In genomic region chr14:59292921-59293605, GRCh38 we compare ENCODE assay signal across 13 cellular contexts.
"Had no signal": no experiment of that assay in that cellular context is flagged by ENCODE, and none has a peak within 500 bp of the region (broad histone marks: within the 10 kb centered on the region; RNA-seq: fewer than 3 reads in every experiment).

No MANE protein-coding gene starts in this region.

- H3K27ac ChIP-seq: neural progenitor cell, ovary had no signal

- H3K27me3 ChIP-seq: left lung, neural progenitor cell, ovary, upper lobe of left lung had no signal

- H3K9ac ChIP-seq: neural progenitor cell had no signal

- DNase-seq: activated CD4-positive, alpha-beta T cell treated with anti-CD3 and anti-CD28 coated beads for 48 hours; activated CD8-positive, alpha-beta T cell treated with anti-CD3 and anti-CD28 coated beads, Interleukin-2, amount 10 ng/mL, durations not matched to agents 7 days and 5 days; activated naive CD4-positive, alpha-beta T cell treated with Interleukin-2 at 50 U/mL for 16 hours; dermis blood vessel endothelial cell; left lung; mesendoderm; ovary; retina; upper lobe of left lung had no signal

- H3K27me3 Mint-ChIP-seq: central memory CD8-positive, alpha-beta T cell had no signal

- H3K36me3 Mint-ChIP-seq: stimulated activated effector memory CD8-positive, alpha-beta T cell treated with anti-CD3 and anti-CD28 coated beads, Interleukin-12 subunit alpha, Interleukin-12 subunit beta, amount 100 ng/mL, for 72 hours had no signal

- H3K9me3 ChIP-seq: left lung, ovary, upper lobe of left lung had no signal

- H3K27ac Mint-ChIP-seq: activated CD8-positive, alpha-beta T cell treated with anti-CD3 and anti-CD28 coated beads, Interleukin-2, amount 10 ng/mL, durations not matched to agents 7 days and 5 days; neural progenitor cell; stimulated activated effector memory CD8-positive, alpha-beta T cell treated with anti-CD3 and anti-CD28 coated beads, Interleukin-12 subunit alpha, Interleukin-12 subunit beta, amount 100 ng/mL, for 72 hours; T-helper 1 cell treated with Interleukin-12 subunit alpha and Interleukin-12 subunit beta and Interleukin-4 antibody, amounts not matched to agents 30 μg/mL and 1 μg/mL, for 36 hours had no signal

- H3K4me3 Mint-ChIP-seq: activated CD8-positive, alpha-beta T cell treated with anti-CD3 and anti-CD28 coated beads, Interleukin-2, amount 10 ng/mL, durations not matched to agents 7 days and 5 days; central memory CD8-positive, alpha-beta T cell; neural progenitor cell; stimulated activated effector memory CD8-positive, alpha-beta T cell treated with anti-CD3 and anti-CD28 coated beads, Interleukin-12 subunit alpha, Interleukin-12 subunit beta, amount 100 ng/mL, for 72 hours; T-helper 1 cell treated with Interleukin-12 subunit alpha and Interleukin-12 subunit beta and Interleukin-4 antibody, amounts not matched to agents 30 μg/mL and 1 μg/mL, for 36 hours had no signal

- H3K9me3 Mint-ChIP-seq: central memory CD8-positive, alpha-beta T cell; neural progenitor cell had no signal

- H3K36me3 ChIP-seq: neural progenitor cell, ovary had no signal

- H3K4me3 ChIP-seq: left lung, neural progenitor cell, ovary, upper lobe of left lung had no signal
